Comparison of ENCODE assay signal across 12 cellular contexts in genomic region chr19:32403291-32403995, GRCh38. TPM values are rescaled to one million over a fixed set of nuclear protein-coding genes. Genes with fewer than 3 reads are reported as not detected.
DNase-seq lines count a peak whose midpoint lies in the region; ATAC-seq and TF ChIP-seq lines count a peak whose summit lies in the region.
"Had no signal": no experiment of that assay in that cellular context is flagged by ENCODE, and none has a peak within 500 bp of the region (broad histone marks: within the 10 kb centered on the region; RNA-seq: fewer than 3 reads in every experiment).

No MANE protein-coding gene starts in this region.

- no peak for TF ChIP-seq POLR2A in esophagus muscularis mucosa (IDR thresholded peaks at IDR 0.05; ENCODE audit: low read depth)
- TF ChIP-seq POLR2A in suprapubic skin (IDR thresholded peaks at IDR 0.05): no peak

- TF ChIP-seq CTCF in cardiac muscle cell (IDR thresholded peaks at IDR 0.05; ENCODE audit: low read depth, low read length) (no peak), esophagus muscularis mucosa (IDR thresholded peaks at IDR 0.05) (no peak), suprapubic skin (IDR thresholded peaks at IDR 0.05) (no peak)

- H3K27me3 ChIP-seq in cardiac muscle cell (no peaks in the 10 kb centered on the region), esophagus muscularis mucosa (no peaks in the 10 kb centered on the region), suprapubic skin (no peaks in the 10 kb centered on the region)

- H3K9me3 ChIP-seq in cardiac muscle cell (ENCODE audit: low read depth): no peaks in the 10 kb centered on the region
- no peaks in the 10 kb centered on the region for H3K9me3 ChIP-seq in SK-N-MC (ENCODE audit: low read depth, low read length)
- H3K9me3 ChIP-seq in esophagus muscularis mucosa: no peaks in the 10 kb centered on the region
- H3K9me3 ChIP-seq in suprapubic skin: no peaks in the 10 kb centered on the region

- no peak overlapping the region for H3K27ac ChIP-seq in cardiac muscle cell
- peak overlapping the region; percentile 37; the same call in 1 of the 2 replicates for H3K27ac ChIP-seq in SK-N-MC
- H3K27ac ChIP-seq in esophagus muscularis mucosa (replicated peaks in 1 of 4): no peak overlapping the region
- H3K27ac ChIP-seq in suprapubic skin: no peak overlapping the region

- WGBS in esophagus muscularis mucosa: 95% methylated on average over 5 of the region's 5 CpGs
- 86% methylated on average over 4 of the region's 5 CpGs for WGBS in suprapubic skin

- ATAC-seq in Right ventricle myocardium inferior (no peak), HG03280 (IDR thresholded peaks at IDR 0.05; ENCODE audit: unreplicated experiment) (no peak)

- intact Hi-C loops in Right ventricle myocardium inferior (cut with DNase I) (no loop called here), esophagus muscularis mucosa (cut with DNase I) (loop anchor here (10.0 kb wide), 1 partner anchor 171 kb away; no protein-coding TSS in a partner anchor)

- peaks cover 19% of the 10 kb centered on the region for H3K4me1 ChIP-seq in cardiac muscle cell (ENCODE audit: low read depth)
- peaks cover 0 to 24% (median 21%) of the 10 kb centered on the region in 4 donors for H3K4me1 ChIP-seq in esophagus muscularis mucosa
- peaks cover 32% of the 10 kb centered on the region for H3K4me1 ChIP-seq in suprapubic skin

- H3K36me3 ChIP-seq in cardiac muscle cell (no peaks in the 10 kb centered on the region), SK-N-MC (ENCODE audit: insufficient read depth, low read length) (peaks cover 11% of the 10 kb centered on the region), esophagus muscularis mucosa (peaks cover 0 to 9% (median 0%) of the 10 kb centered on the region in 4 donors), suprapubic skin (no peaks in the 10 kb centered on the region)

- peak overlapping the region; percentile 6 for H3K4me3 ChIP-seq in cardiac muscle cell
- peak overlapping the region; percentile 94 for H3K4me3 ChIP-seq in SK-N-MC
- no peak overlapping the region for H3K4me3 ChIP-seq in esophagus muscularis mucosa
- no peak overlapping the region for H3K4me3 ChIP-seq in suprapubic skin

- no peak for TF ChIP-seq EP300 in esophagus muscularis mucosa (IDR thresholded peaks at IDR 0.05)
- TF ChIP-seq EP300 in suprapubic skin (IDR thresholded peaks at IDR 0.05): no peak

- DNase-seq in cardiac muscle cell (ENCODE audit: low read depth in 1 of 2, low spot score in 1 of 2) (peak in 1 of 2 donors; percentile 10), Right ventricle myocardium inferior (ENCODE audit: missing footprints) (no peak), SK-N-MC (ENCODE audit: low read depth, low spot score) (no peak), esophagus muscularis mucosa (ENCODE audit: extremely low spot score) (peak; percentile 57), COLO668 (lab: John Stamatoyannopoulos, UW; ENCODE audit: unreplicated experiment) (no peak), NCI-H1694 (lab: John Stamatoyannopoulos, UW) (no peak), suprapubic skin (ENCODE audit: low spot score in 2 of 2) (no peak)
- DNase-seq: kidney glomerular epithelial cell, NCI-H524, occipital lobe, SW 1271 had no signal

- H3K9ac ChIP-seq in SK-N-MC (ENCODE audit: insufficient read length): no peak overlapping the region

RNA-seq across cellular contexts. Expression of gene DPY19L3, which starts 2.1 kb away (rescaled TPM):
- 39.2 and 64.3 TPM in 2 replicates for total RNA-seq in cardiac muscle cell
- polyA plus RNA-seq in cardiac muscle cell: 12.5 and 17.8 TPM in 2 replicates
- total RNA-seq in Right ventricle myocardium inferior: 5.2 TPM
- total RNA-seq in esophagus muscularis mucosa: 10 to 100 TPM; 13.6 to 16.4 (median 14.6) TPM
- total RNA-seq in suprapubic skin: 10 to 100 TPM; 10.1 to 32.0 (median 15.2) TPM

RNA-seq across cellular contexts. Expression of gene ZNF507, which starts 58.0 kb away (rescaled TPM):
- total RNA-seq in cardiac muscle cell: 6.2 and 10.2 TPM in 2 replicates
- 4.6 and 6.9 TPM in 2 replicates for polyA plus RNA-seq in cardiac muscle cell
- total RNA-seq in Right ventricle myocardium inferior: 14.7 TPM
- 10 to 100 TPM; 12.6 to 19.1 (median 17.9) TPM for total RNA-seq in esophagus muscularis mucosa
- total RNA-seq in suprapubic skin: 10 to 100 TPM; 11.2 to 34.0 (median 18.1) TPM

Comparison
In these comparisons a context has a peak if more than half of its experiments do, and no peak if none do; other contexts are left out.
1. H3K4me3 ChIP-seq: peak in cardiac muscle cell (single experiment) and SK-N-MC (single experiment); none in esophagus muscularis mucosa (0 of 4) and suprapubic skin (single experiment).